Comparison of ENCODE assay signal across 14 cellular contexts in the genomic region with DNA sequence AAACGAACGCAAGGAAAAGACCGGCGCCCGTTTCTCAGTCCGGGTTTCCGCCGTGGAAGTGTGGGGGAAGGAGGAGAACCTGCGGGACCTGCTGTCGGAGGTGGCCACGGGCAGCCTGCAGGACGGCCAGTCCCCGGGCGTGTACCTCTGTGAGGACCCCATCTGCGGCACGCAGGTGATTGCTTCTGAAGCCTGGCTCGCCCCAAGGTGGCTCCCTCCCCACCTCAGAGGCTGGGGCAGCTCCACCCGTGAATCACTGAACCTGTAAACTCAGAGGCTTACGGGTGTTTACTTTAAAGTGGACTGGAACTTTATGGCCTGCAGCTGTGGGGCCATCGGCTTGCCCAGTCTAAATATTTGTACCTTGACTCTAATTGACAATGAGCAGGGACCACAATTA.
A peak's percentile ranks its signal among the peaks of the same experiment; 100 is the strongest.
DNase-seq lines count a peak whose midpoint lies in the region; ATAC-seq and TF ChIP-seq lines count a peak whose summit lies in the region.
"Had no signal": no experiment of that assay in that cellular context is flagged by ENCODE, and none has a peak within 500 bp of the region (broad histone marks: within the 10 kb centered on the region; RNA-seq: fewer than 3 reads in every experiment).

No MANE protein-coding gene starts in this region.

- H3K4me3 Mint-ChIP-seq in mesothelial cell of epicardium: no peak overlapping the region
- H3K4me3 Mint-ChIP-seq: CD8-positive, alpha-beta T cell had no signal

- peaks cover 14% of the 10 kb centered on the region for H3K36me3 Mint-ChIP-seq in mesothelial cell of epicardium
- H3K36me3 Mint-ChIP-seq: CD8-positive, alpha-beta T cell had no signal

- intact Hi-C loops in left colon (cut with DNase I, micrococcal nuclease): no loop called here

- H3K27ac Mint-ChIP-seq in mesothelial cell of epicardium: no peak overlapping the region
- H3K27ac Mint-ChIP-seq: CD8-positive, alpha-beta T cell had no signal

- DNase-seq in GM13976 (ENCODE audit: low spot score) (peak; percentile 6), HT-29 (ENCODE audit: low spot score) (peak; percentile 32), NCI-H748 (lab: John Stamatoyannopoulos, UW; ENCODE audit: unreplicated experiment) (peak; percentile 72), left colon (no peak), mesothelial cell of epicardium (ENCODE audit: low spot score in 2 of 2, unreplicated experiment in 2 of 2) (no peak), ureter (ENCODE audit: low spot score) (no peak), Kasumi-1 (lab: John Stamatoyannopoulos, UW) (no peak), COR-L47 (lab: John Stamatoyannopoulos, UW) (no peak)
- DNase-seq: BE2C; CD8-positive, alpha-beta T cell; DMS79; NCI-H1436; NCI-H2227 treated with DMSO at 0.1 percent for 48 hours; SIG-M5 had no signal

- peaks cover 22% of the 10 kb centered on the region for H3K4me1 Mint-ChIP-seq in mesothelial cell of epicardium

- peak; percentile 40 for ATAC-seq in left colon
- ATAC-seq: CD8-positive, alpha-beta T cell had no signal

- H3K27me3 Mint-ChIP-seq in mesothelial cell of epicardium (ENCODE audit: low read depth): peaks cover 10% of the 10 kb centered on the region

- TF ChIP-seq CTCF in GM13976 (IDR thresholded peaks at IDR 0.05; ENCODE audit: borderline replicate concordance, control extremely low read depth, extremely low read depth, insufficient read depth, missing control alignments) (no peak), mesothelial cell of epicardium (IDR thresholded peaks at IDR 0.05; ENCODE audit: unreplicated experiment) (no peak)

- H3K9me3 Mint-ChIP-seq in mesothelial cell of epicardium: no peaks in the 10 kb centered on the region
- H3K9me3 Mint-ChIP-seq: CD8-positive, alpha-beta T cell had no signal

- in situ Hi-C loops in GM13976 (cut with MboI; ENCODE audit: low sequenced_read_pairs, unreplicated experiment): no loop called here

Comparison
In these comparisons a context has a peak if more than half of its experiments do, and no peak if none do; other contexts are left out.
1. DNase-seq: peak in GM13976 (single experiment), HT-29 (single experiment) and NCI-H748 (single experiment); none in left colon (0 of 2), mesothelial cell of epicardium (0 of 2), ureter (single experiment), Kasumi-1 (0 of 2) and COR-L47 (single experiment).